Comparison of ENCODE assay signal across 4 cellular contexts in genomic region chr5:71664615-71665014, GRCh38. TPM values are rescaled to one million over a fixed set of nuclear protein-coding genes. Genes with fewer than 3 reads are reported as not detected.
"Had no signal": no experiment of that assay in that cellular context is flagged by ENCODE, and none has a peak within 500 bp of the region (broad histone marks: within the 10 kb centered on the region; RNA-seq: fewer than 3 reads in every experiment).

No MANE protein-coding gene starts in this region.

RNA-seq across cellular contexts. Expression of gene CARTPT, which starts 54.5 kb away (rescaled TPM):
- total RNA-seq: LHCN-M2, MCF 10A, SK-MEL-5, T-cell had no signal
